In genomic region chr5:76451046-76451701, GRCh38 we compare ENCODE assay signal across 14 cellular contexts. TPM values are rescaled to one million over a fixed set of nuclear protein-coding genes. Genes with fewer than 3 reads are reported as not detected.
DNase-seq lines count a peak whose midpoint lies in the region; ATAC-seq and TF ChIP-seq lines count a peak whose summit lies in the region.
"Had no signal": no experiment of that assay in that cellular context is flagged by ENCODE, and none has a peak within 500 bp of the region (broad histone marks: within the 10 kb centered on the region; RNA-seq: fewer than 3 reads in every experiment).

No MANE protein-coding gene starts in this region.

- CTCF ChIA-PET in CD8-positive, alpha-beta T cell (lab: Charles Lee): interaction anchor here (2.3 kb wide), 1 partner anchor 42 kb away, joined by 5 read pairs; no protein-coding TSS in a partner anchor

- no peak for TF ChIP-seq POLR2A in upper lobe of left lung (IDR thresholded peaks at IDR 0.05)

- intact Hi-C loops in CD8-positive, alpha-beta T cell (cut with DNase I, micrococcal nuclease): no loop called here

- peaks cover 43% of the 10 kb centered on the region for H3K36me3 Mint-ChIP-seq in CD8-positive, alpha-beta T cell
- peaks cover 7% of the 10 kb centered on the region for H3K36me3 Mint-ChIP-seq in effector memory CD8-positive, alpha-beta T cell (ENCODE audit: insufficient read depth)

- no peak for TF ChIP-seq CTCF in CD8-positive, alpha-beta T cell (IDR thresholded peaks at IDR 0.05)
- TF ChIP-seq CTCF in upper lobe of left lung (IDR thresholded peaks at IDR 0.05): no peak

- peaks cover 62% of the 10 kb centered on the region for H3K4me1 Mint-ChIP-seq in CD8-positive, alpha-beta T cell (ENCODE audit: low read depth)
- H3K4me1 Mint-ChIP-seq in effector memory CD8-positive, alpha-beta T cell (ENCODE audit: low read depth in 2 of 2): peaks cover 45 to 62% of the 10 kb centered on the region in 2 donors

- no peak for TF ChIP-seq EP300 in upper lobe of left lung (IDR thresholded peaks at IDR 0.05)

- POLR2A ChIA-PET in CD8-positive, alpha-beta T cell (lab: Charles Lee): no interaction called here

- no peaks in the 10 kb centered on the region for H3K27me3 Mint-ChIP-seq in CD8-positive, alpha-beta T cell (ENCODE audit: low read depth)
- H3K27me3 Mint-ChIP-seq in effector memory CD8-positive, alpha-beta T cell: no peaks in the 10 kb centered on the region
- H3K27me3 Mint-ChIP-seq: naive B cell had no signal

- H3K4me3 Mint-ChIP-seq in CD8-positive, alpha-beta T cell: no peak overlapping the region
- peak overlapping the region; percentile 31 to 77 for H3K4me3 Mint-ChIP-seq in effector memory CD8-positive, alpha-beta T cell

- no peak overlapping the region for H3K4me3 ChIP-seq in CD8-positive, alpha-beta T cell (ENCODE audit: low read depth, low read length)
- H3K4me3 ChIP-seq in upper lobe of left lung: no peak overlapping the region
- H3K4me3 ChIP-seq: lower lobe of right lung, skin epidermis had no signal

- no peaks in the 10 kb centered on the region for H3K27me3 ChIP-seq in CD8-positive, alpha-beta T cell (ENCODE audit: insufficient read depth, low read length)
- H3K27me3 ChIP-seq in upper lobe of left lung: no peaks in the 10 kb centered on the region

- H3K9me3 ChIP-seq in CD8-positive, alpha-beta T cell (ENCODE audit: low read length): no peaks in the 10 kb centered on the region
- no peaks in the 10 kb centered on the region for H3K9me3 ChIP-seq in upper lobe of left lung
- H3K9me3 ChIP-seq: lower lobe of right lung had no signal

- H3K9me3 Mint-ChIP-seq in CD8-positive, alpha-beta T cell: no peaks in the 10 kb centered on the region
- H3K9me3 Mint-ChIP-seq in effector memory CD8-positive, alpha-beta T cell: no peaks in the 10 kb centered on the region
- H3K9me3 Mint-ChIP-seq: naive B cell had no signal

- H3K27ac Mint-ChIP-seq in CD8-positive, alpha-beta T cell: peak overlapping the region; percentile 28
- H3K27ac Mint-ChIP-seq in effector memory CD8-positive, alpha-beta T cell: peak overlapping the region; percentile 7 to 42

- 61% methylated on average over 6 of the region's 6 CpGs for WGBS in upper lobe of left lung, 2 donors

- no peak overlapping the region for H3K27ac ChIP-seq in CD8-positive, alpha-beta T cell (ENCODE audit: low read depth, low read length)
- H3K27ac ChIP-seq in upper lobe of left lung: no peak overlapping the region
- H3K27ac ChIP-seq: lower lobe of right lung, skin epidermis had no signal

- peak; percentile 19 to 33 for DNase-seq in AML-193 (lab: John Stamatoyannopoulos, UW)
- DNase-seq in CD8-positive, alpha-beta T cell: no peak
- peak; percentile 54 for DNase-seq in SKM-1 treated with dmso at 0.1 percent for 144 hours (lab: John Stamatoyannopoulos, UW; ENCODE audit: unreplicated experiment)
- DNase-seq in effector memory CD8-positive, alpha-beta T cell: no peak
- no peak for DNase-seq in RKO (ENCODE audit: low spot score)
- DNase-seq in NCI-H1436 (lab: John Stamatoyannopoulos, UW): no peak
- no peak for DNase-seq in upper lobe of left lung
- DNase-seq: activated CD4-positive, CD25-positive, alpha-beta regulatory T cell treated with anti-CD3 and anti-CD28 coated beads, Interleukin-2, amount 50 U/mL, for 72 hours; activated CD8-positive, alpha-beta memory T cell treated with anti-CD3 and anti-CD28 coated beads, Interleukin-2, amount 50 U/mL, for 48 hours; HCEC 1CT; lower lobe of right lung; naive B cell had no signal

- ATAC-seq in CD8-positive, alpha-beta T cell: no peak
- no peak for ATAC-seq in effector memory CD8-positive, alpha-beta T cell (replicated peaks)
- ATAC-seq in GM21619 (IDR thresholded peaks at IDR 0.05; ENCODE audit: unreplicated experiment) (no peak), upper lobe of left lung (ENCODE audit: low FRiP score in 2 of 2) (no peak)
- ATAC-seq: lower lobe of right lung had no signal

- H3K4me1 ChIP-seq in CD8-positive, alpha-beta T cell (ENCODE audit: insufficient read depth, low read length): peaks cover 34% of the 10 kb centered on the region
- H3K4me1 ChIP-seq in upper lobe of left lung: peaks cover 9 to 18% (median 14%) of the 10 kb centered on the region in 4 donors

- no peaks in the 10 kb centered on the region for H3K36me3 ChIP-seq in CD8-positive, alpha-beta T cell (ENCODE audit: insufficient read depth, low read length)
- H3K36me3 ChIP-seq in upper lobe of left lung: no peaks in the 10 kb centered on the region
- H3K36me3 ChIP-seq: lower lobe of right lung had no signal

RNA-seq across cellular contexts. Expression of gene IQGAP2, which starts 48.1 kb away (rescaled TPM):
- 10 to 100 TPM; 30.9 to 34.3 TPM for total RNA-seq in CD8-positive, alpha-beta T cell
- 10 to 100 TPM; 24.3 to 57.6 (median 28.9) TPM for total RNA-seq in upper lobe of left lung

Comparison
In these comparisons a context has a peak if more than half of its experiments do, and no peak if none do; other contexts are left out.
1. DNase-seq: peak in AML-193 (2 of 2) and SKM-1 treated with dmso at 0.1 percent for 144 hours (single experiment); none in CD8-positive, alpha-beta T cell (0 of 7), effector memory CD8-positive, alpha-beta T cell (0 of 3), RKO (single experiment), NCI-H1436 (single experiment) and upper lobe of left lung (0 of 2).